Comparison of ENCODE assay signal across 21 cellular contexts in the genomic region with DNA sequence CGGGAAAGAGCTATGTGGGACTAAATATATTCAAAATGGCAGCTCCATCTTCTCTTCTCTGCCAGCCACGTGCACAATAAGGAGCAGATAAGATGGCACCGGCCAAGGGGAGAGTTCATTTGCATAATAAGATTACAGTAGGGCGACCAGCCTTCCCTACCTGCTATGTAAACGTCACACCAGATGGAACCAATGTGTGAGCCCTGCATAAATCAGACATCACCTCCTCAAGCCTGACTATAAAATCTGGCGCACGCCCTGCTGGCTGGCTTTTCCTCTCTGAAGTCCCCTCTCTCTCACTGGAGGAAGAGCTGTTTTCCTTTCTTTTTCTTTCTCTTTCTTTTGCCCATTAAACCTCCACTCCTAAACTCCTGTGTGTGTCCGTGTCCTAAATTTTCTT.
DNase-seq lines count a peak whose midpoint lies in the region; ATAC-seq lines count a peak whose summit lies in the region.
"Had no signal": no experiment of that assay in that cellular context is flagged by ENCODE, and none has a peak within 500 bp of the region (broad histone marks: within the 10 kb centered on the region; RNA-seq: fewer than 3 reads in every experiment).

No MANE protein-coding gene starts in this region.

- no peak overlapping the region for H2AK5ac ChIP-seq in neuronal stem cell (ENCODE audit: low read depth, low read length)

- H3K4me1 ChIP-seq in neuronal stem cell (ENCODE audit: control insufficient read depth in 2 of 2, insufficient read depth in 1 of 2, low read depth in 1 of 2, low read length in 2 of 2), result peaks cover 0 to under 1% of the 10 kb centered on the region in 2 donors
- H3K4me1 ChIP-seq: HAP-1 had no signal

- H3K36me3 ChIP-seq in neuronal stem cell (replicated peaks in 1 of 2; ENCODE audit: control insufficient read depth in 2 of 2, insufficient read depth in 2 of 2, low read length in 2 of 2), result no peaks in the 10 kb centered on the region
- H3K36me3 ChIP-seq: BLaER1 treated with 17β-estradiol and CSF1 and Interleukin-3, amounts not matched to agents 10 nM and 100 nM; HAP-1; MG63 had no signal

- H4K91ac ChIP-seq in neuronal stem cell (ENCODE audit: low read depth, low read length, poor library complexity), result no peak overlapping the region

- no peak overlapping the region for H3K4me2 ChIP-seq in neuronal stem cell (ENCODE audit: insufficient read depth, low read length, poor library complexity, severe bottlenecking)
- H3K4me2 ChIP-seq: BLaER1 treated with 17β-estradiol and CSF1 and Interleukin-3, amounts not matched to agents 10 nM and 100 nM; SK-N-SH had no signal

- no peak overlapping the region for H3K18ac ChIP-seq in neuronal stem cell (ENCODE audit: low read length)

- DNase-seq in NCI-H748 (lab: John Stamatoyannopoulos, UW; ENCODE audit: unreplicated experiment), result peak; percentile 10
- DNase-seq in NCI-H748 treated with DMSO at 0.1 percent for 48 hours (lab: John Stamatoyannopoulos, UW), result no peak
- peak; percentile 62 to 84 for DNase-seq in NCI-H524 (lab: John Stamatoyannopoulos, UW)
- peak; percentile 18 for DNase-seq in RPMI7951 (ENCODE audit: low read depth)
- DNase-seq in neuronal stem cell (ENCODE audit: low spot score), result no peak
- no peak for DNase-seq in NCI-H2196 treated with DMSO at 0.1 percent for 48 hours (lab: John Stamatoyannopoulos, UW; ENCODE audit: unreplicated experiment)
- DNase-seq: Calu3; CD8-positive, alpha-beta T cell; DMS79 treated with DMSO at 0.1 percent for 48 hours; Kasumi-1; MG63; NCI-H1048; NCI-H1436; NCI-H2081; NCI-H226; SHP77; SK-N-SH had no signal

- H3K14ac ChIP-seq in neuronal stem cell (ENCODE audit: low read length), result no peak overlapping the region

- H2BK120ac ChIP-seq in neuronal stem cell (ENCODE audit: low read depth, low read length), result no peak overlapping the region

- H3K9me3 ChIP-seq in neuronal stem cell (replicated peaks in 1 of 2; ENCODE audit: control insufficient read depth in 2 of 2, insufficient read depth in 1 of 2, low read depth in 1 of 2, low read length in 2 of 2), result no peaks in the 10 kb centered on the region
- H3K9me3 ChIP-seq: HAP-1, MG63, SK-N-SH had no signal

- no peak overlapping the region for H2BK15ac ChIP-seq in neuronal stem cell (ENCODE audit: low read length)

- no peaks in the 10 kb centered on the region for H3K27me3 ChIP-seq in neuronal stem cell (ENCODE audit: control insufficient read depth in 3 of 3, insufficient read depth in 3 of 3, low read depth in 1 of 3, low read length in 3 of 3)
- H3K27me3 ChIP-seq: BLaER1 treated with 17β-estradiol and CSF1 and Interleukin-3, amounts not matched to agents 10 nM and 100 nM; MG63 had no signal

- H3K4ac ChIP-seq in neuronal stem cell (ENCODE audit: low read length), result no peak overlapping the region

- no peaks in the 10 kb centered on the region for H3K79me1 ChIP-seq in neuronal stem cell (ENCODE audit: low read depth, low read length)

- no peak overlapping the region for H2BK12ac ChIP-seq in neuronal stem cell (ENCODE audit: low read length)

- no peak overlapping the region for H3K23ac ChIP-seq in neuronal stem cell (ENCODE audit: low read depth, low read length, poor library complexity)

- WGBS in neuronal stem cell (ENCODE audit: extremely low coverage in 2 of 2, insufficient read length in 2 of 2, insufficient replicate concordance in 1 of 2), 2 donors, result no CpG with 5 or more reads among the region's 8 CpGs

- H3K27ac ChIP-seq in neuronal stem cell (replicated peaks; ENCODE audit: low read length), result no peak overlapping the region
- H3K27ac ChIP-seq: BLaER1 treated with 17β-estradiol and CSF1 and Interleukin-3, amounts not matched to agents 10 nM and 100 nM had no signal

- H2BK5ac ChIP-seq in neuronal stem cell (ENCODE audit: low read length), result no peak overlapping the region

- no peak overlapping the region for H3K9ac ChIP-seq in neuronal stem cell (ENCODE audit: low read depth, low read length, poor library complexity)
- H3K9ac ChIP-seq: BLaER1 treated with 17β-estradiol and CSF1 and Interleukin-3, amounts not matched to agents 10 nM and 100 nM; SK-N-SH had no signal

- ATAC-seq in esophagus mucosa, result no peak
- ATAC-seq in HG02571 (IDR thresholded peaks at IDR 0.05; ENCODE audit: unreplicated experiment), result no peak
- ATAC-seq: CD8-positive, alpha-beta T cell had no signal

- no peak overlapping the region for H4K8ac ChIP-seq in neuronal stem cell (ENCODE audit: low read depth, low read length)

- H3K4me3 ChIP-seq in neuronal stem cell (ENCODE audit: low read length in 2 of 2), result no peak overlapping the region
- H3K4me3 ChIP-seq: BLaER1 treated with 17β-estradiol and CSF1 and Interleukin-3, amounts not matched to agents 10 nM and 100 nM; HAP-1; MG63 had no signal

- peak overlapping the region; percentile 49 for H2AFZ ChIP-seq in neuronal stem cell (ENCODE audit: low read length)

Comparison
In these comparisons a context has a peak if more than half of its experiments do, and no peak if none do; other contexts are left out.
1. DNase-seq: peak in NCI-H748 (single experiment), NCI-H524 (2 of 2) and RPMI7951 (single experiment); none in NCI-H748 treated with DMSO at 0.1 percent for 48 hours (single experiment), neuronal stem cell (single experiment) and NCI-H2196 treated with DMSO at 0.1 percent for 48 hours (single experiment).